Comparison of ENCODE assay signal across 23 cellular contexts in genomic region chr3:139770577-139770976, GRCh38.
"Had no signal": no experiment of that assay in that cellular context is flagged by ENCODE, and none has a peak within 500 bp of the region (broad histone marks: within the 10 kb centered on the region; RNA-seq: fewer than 3 reads in every experiment).

No MANE protein-coding gene starts in this region.

- ATAC-seq: left colon; left ventricle myocardium superior; sciatic nerve; stimulated activated memory B cell treated with anti-CD40 and anti-IgM and Interleukin-4, amounts not matched to agents 10 μg/mL and 1 μg/mL and 100 μg/mL, for 72 hours; upper lobe of right lung had no signal

- H3K36me3 Mint-ChIP-seq: naive B cell; stimulated activated memory B cell treated with anti-CD40 and anti-IgM and Interleukin-4, amounts not matched to agents 10 μg/mL and 1 μg/mL and 100 μg/mL, for 72 hours had no signal

- H3K79me2 ChIP-seq: hepatocyte had no signal

- H3K9me3 ChIP-seq: spleen, tibial nerve, upper lobe of right lung, vagina had no signal

- H3K4me3 Mint-ChIP-seq: endodermal cell; naive B cell; nephron progenitor cell; stimulated activated memory B cell treated with anti-CD40 and anti-IgM and Interleukin-4, amounts not matched to agents 10 μg/mL and 1 μg/mL and 100 μg/mL, for 72 hours; stimulated activated naive CD8-positive, alpha-beta T cell treated with anti-CD3 and anti-CD28 coated beads, Interleukin-15, Interleukin-2, amounts not matched to agents 100 ng/mL and 50 ng/mL, for 24 hours had no signal

- H3K4me1 ChIP-seq: spleen, upper lobe of right lung had no signal

- H3K27ac ChIP-seq: hepatocyte, spleen, tibial nerve, upper lobe of right lung, vagina had no signal

- H3K4me1 Mint-ChIP-seq: naive B cell; stimulated activated memory B cell treated with anti-CD40 and anti-IgM and Interleukin-4, amounts not matched to agents 10 μg/mL and 1 μg/mL and 100 μg/mL, for 72 hours had no signal

- H3K4me3 ChIP-seq: hepatocyte, lung, spleen, tibial nerve, upper lobe of right lung, vagina had no signal

- H3K27ac Mint-ChIP-seq: endodermal cell; naive B cell; nephron progenitor cell; stimulated activated memory B cell treated with anti-CD40 and anti-IgM and Interleukin-4, amounts not matched to agents 10 μg/mL and 1 μg/mL and 100 μg/mL, for 72 hours; stimulated activated naive CD8-positive, alpha-beta T cell treated with anti-CD3 and anti-CD28 coated beads, Interleukin-15, Interleukin-2, amounts not matched to agents 100 ng/mL and 50 ng/mL, for 24 hours had no signal

- H3K9me3 Mint-ChIP-seq: endodermal cell; nephron progenitor cell; stimulated activated memory B cell treated with anti-CD40 and anti-IgM and Interleukin-4, amounts not matched to agents 10 μg/mL and 1 μg/mL and 100 μg/mL, for 72 hours; stimulated activated naive CD8-positive, alpha-beta T cell treated with anti-CD3 and anti-CD28 coated beads, Interleukin-15, Interleukin-2, amounts not matched to agents 100 ng/mL and 50 ng/mL, for 24 hours had no signal

- H3K36me3 ChIP-seq: spleen, tibial nerve, upper lobe of right lung, vagina had no signal

- DNase-seq: effector CD4-positive, alpha-beta T cell; endodermal cell; erythroblast; foreskin melanocyte; head of caudate nucleus; left colon; left ventricle myocardium superior; mesendoderm; naive B cell; nephron progenitor cell; posterior cingulate gyrus; spleen; stimulated activated CD4-positive, alpha-beta T cell treated with anti-CD3 and anti-CD28 coated beads, Interleukin-15, amount 100 ng/mL, for 24 hours; stimulated activated CD4-positive, alpha-beta T cell treated with anti-CD3 and anti-CD28 coated beads, Interleukin-1b, Interleukin-23, amount 100 ng/mL, for 48 hours; stimulated activated CD4-positive, alpha-beta T cell treated with anti-CD3 and anti-CD28 coated beads, Interleukin-4, amount 100 ng/mL, for 24 hours; upper lobe of right lung had no signal

- H3K27me3 ChIP-seq: hepatocyte, spleen, tibial nerve, upper lobe of right lung, vagina had no signal

- H2AFZ ChIP-seq: hepatocyte had no signal

- H3K4me2 ChIP-seq: hepatocyte had no signal

- H3K27me3 Mint-ChIP-seq: stimulated activated naive CD8-positive, alpha-beta T cell treated with anti-CD3 and anti-CD28 coated beads, Interleukin-15, Interleukin-2, amounts not matched to agents 100 ng/mL and 50 ng/mL, for 24 hours had no signal
